ENCODE assay signal across 31 cellular contexts in genomic region chr1:147163019-147163418, GRCh38.
"Had no signal": no experiment of that assay in that cellular context is flagged by ENCODE, and none has a peak within 500 bp of the region (broad histone marks: within the 10 kb centered on the region; RNA-seq: fewer than 3 reads in every experiment).

No MANE protein-coding gene starts in this region.

- H2AFZ ChIP-seq: neural progenitor cell, parathyroid adenoma had no signal

- ATAC-seq: natural killer cell; psoas muscle; right cardiac atrium; sciatic nerve; stimulated activated memory B cell treated with anti-CD40 and anti-IgM and Interleukin-4, amounts not matched to agents 10 μg/mL and 1 μg/mL and 100 μg/mL, for 72 hours; stimulated activated naive CD8-positive, alpha-beta T cell treated with anti-CD3 and anti-CD28 coated beads, Interleukin-15, amount 100 ng/mL, for 72 hours; stimulated activated naive CD8-positive, alpha-beta T cell treated with anti-CD3 and anti-CD28 coated beads, Interleukin-15, Interleukin-2, amounts not matched to agents 100 U/mL and 50 U/mL, for 24 hours; upper lobe of right lung had no signal

- H3K9me3 ChIP-seq: ovary, psoas muscle, spleen, suprapubic skin, testis, tibial artery, transverse colon, upper lobe of right lung, uterus had no signal

- H3K36me3 ChIP-seq: ovary, uterus had no signal

- H3K27ac ChIP-seq: neural progenitor cell, ovary, parathyroid adenoma, psoas muscle, skin epidermis, spleen, suprapubic skin, testis, tibial artery, transverse colon, upper lobe of right lung, uterus had no signal

- H3K27me3 ChIP-seq: neural progenitor cell, ovary, spleen, suprapubic skin, testis, tibial artery, transverse colon, upper lobe of right lung, uterus had no signal

- DNase-seq: natural killer cell; occipital lobe; ovary; posterior cingulate gyrus; psoas muscle; spleen; stimulated activated CD4-positive, alpha-beta T cell treated with anti-CD3 and anti-CD28 coated beads, Interleukin-12 subunit alpha, Interleukin-12 subunit beta, amount 100 ng/mL, for 4 hours; stimulated activated CD4-positive, alpha-beta T cell treated with anti-CD3 and anti-CD28 coated beads, Interleukin-1b, Interleukin-23, amount 100 ng/mL, for 48 hours; stimulated activated CD4-positive, alpha-beta T cell treated with anti-CD3 and anti-CD28 coated beads, Interleukin-4, amount 100 ng/mL, for 1 hour; stimulated activated CD4-positive, alpha-beta T cell treated with anti-CD3 and anti-CD28 coated beads, Interleukin-4, amount 100 ng/mL, for 4 hours; stimulated activated CD8-positive, alpha-beta memory T cell treated with anti-CD3 and anti-CD28 coated beads, Interleukin-4, amount 100 ng/mL, for 48 hours; stimulated activated naive CD4-positive, alpha-beta T cell; stimulated activated naive CD8-positive, alpha-beta T cell treated with anti-CD3 and anti-CD28 coated beads, Interleukin-15, amount 100 ng/mL, for 72 hours; stimulated activated naive CD8-positive, alpha-beta T cell treated with anti-CD3 and anti-CD28 coated beads, Interleukin-15, Interleukin-2, amounts not matched to agents 100 U/mL and 50 U/mL, for 24 hours; substantia nigra; testis; tibial artery; transverse colon; upper lobe of right lung; uterus had no signal

- H3K4me1 ChIP-seq: neural progenitor cell, parathyroid adenoma, spleen, testis, upper lobe of right lung, uterus had no signal

- H3K27me3 Mint-ChIP-seq: progenitor cell of endocrine pancreas; stimulated activated memory B cell treated with anti-CD40 and anti-IgM and Interleukin-4, amounts not matched to agents 10 μg/mL and 1 μg/mL and 100 μg/mL, for 72 hours; stimulated activated naive CD8-positive, alpha-beta T cell treated with anti-CD3 and anti-CD28 coated beads, Interleukin-15, amount 100 ng/mL, for 72 hours; type B pancreatic cell had no signal

- H3K4me3 Mint-ChIP-seq: natural killer cell; nephron; neural progenitor cell; stimulated activated memory B cell treated with anti-CD40 and anti-IgM and Interleukin-4, amounts not matched to agents 10 μg/mL and 1 μg/mL and 100 μg/mL, for 72 hours; stimulated activated naive CD8-positive, alpha-beta T cell treated with anti-CD3 and anti-CD28 coated beads, Interleukin-15, amount 100 ng/mL, for 72 hours; type B pancreatic cell had no signal

- H3K9me3 Mint-ChIP-seq: natural killer cell; nephron; neural progenitor cell; stimulated activated memory B cell treated with anti-CD40 and anti-IgM and Interleukin-4, amounts not matched to agents 10 μg/mL and 1 μg/mL and 100 μg/mL, for 72 hours; stimulated activated naive CD8-positive, alpha-beta T cell treated with anti-CD3 and anti-CD28 coated beads, Interleukin-15, amount 100 ng/mL, for 72 hours; type B pancreatic cell had no signal

- H3K4me1 Mint-ChIP-seq: nephron; neural progenitor cell; stimulated activated memory B cell treated with anti-CD40 and anti-IgM and Interleukin-4, amounts not matched to agents 10 μg/mL and 1 μg/mL and 100 μg/mL, for 72 hours; stimulated activated naive CD8-positive, alpha-beta T cell treated with anti-CD3 and anti-CD28 coated beads, Interleukin-15, amount 100 ng/mL, for 72 hours had no signal

- H3K27ac Mint-ChIP-seq: natural killer cell; nephron; neural progenitor cell; progenitor cell of endocrine pancreas; stimulated activated memory B cell treated with anti-CD40 and anti-IgM and Interleukin-4, amounts not matched to agents 10 μg/mL and 1 μg/mL and 100 μg/mL, for 72 hours; stimulated activated naive CD8-positive, alpha-beta T cell treated with anti-CD3 and anti-CD28 coated beads, Interleukin-15, amount 100 ng/mL, for 72 hours; type B pancreatic cell had no signal

- H3K4me2 ChIP-seq: neural progenitor cell, smooth muscle cell had no signal

- H3K9ac ChIP-seq: neural progenitor cell, parathyroid adenoma had no signal

- H3K4me3 ChIP-seq: neural progenitor cell, ovary, psoas muscle, skin epidermis, smooth muscle cell, spleen, suprapubic skin, testis, tibial artery, transverse colon, upper lobe of right lung, uterus had no signal
